ENCODE assay signal across 6 cellular contexts in genomic region chr16:8453359-8453758, GRCh38.
"Had no signal": no experiment of that assay in that cellular context is flagged by ENCODE, and none has a peak within 500 bp of the region (broad histone marks: within the 10 kb centered on the region; RNA-seq: fewer than 3 reads in every experiment).

No MANE protein-coding gene starts in this region.

- DNase-seq: IMR-90, KBM-7, KG1 had no signal

- H3K27ac ChIP-seq: HL-60 had no signal

- ATAC-seq: HepG2, K562 had no signal

- H3K4me3 ChIP-seq: K562 had no signal
